1 cellular context compared by ENCODE assay signal in the genomic region with DNA sequence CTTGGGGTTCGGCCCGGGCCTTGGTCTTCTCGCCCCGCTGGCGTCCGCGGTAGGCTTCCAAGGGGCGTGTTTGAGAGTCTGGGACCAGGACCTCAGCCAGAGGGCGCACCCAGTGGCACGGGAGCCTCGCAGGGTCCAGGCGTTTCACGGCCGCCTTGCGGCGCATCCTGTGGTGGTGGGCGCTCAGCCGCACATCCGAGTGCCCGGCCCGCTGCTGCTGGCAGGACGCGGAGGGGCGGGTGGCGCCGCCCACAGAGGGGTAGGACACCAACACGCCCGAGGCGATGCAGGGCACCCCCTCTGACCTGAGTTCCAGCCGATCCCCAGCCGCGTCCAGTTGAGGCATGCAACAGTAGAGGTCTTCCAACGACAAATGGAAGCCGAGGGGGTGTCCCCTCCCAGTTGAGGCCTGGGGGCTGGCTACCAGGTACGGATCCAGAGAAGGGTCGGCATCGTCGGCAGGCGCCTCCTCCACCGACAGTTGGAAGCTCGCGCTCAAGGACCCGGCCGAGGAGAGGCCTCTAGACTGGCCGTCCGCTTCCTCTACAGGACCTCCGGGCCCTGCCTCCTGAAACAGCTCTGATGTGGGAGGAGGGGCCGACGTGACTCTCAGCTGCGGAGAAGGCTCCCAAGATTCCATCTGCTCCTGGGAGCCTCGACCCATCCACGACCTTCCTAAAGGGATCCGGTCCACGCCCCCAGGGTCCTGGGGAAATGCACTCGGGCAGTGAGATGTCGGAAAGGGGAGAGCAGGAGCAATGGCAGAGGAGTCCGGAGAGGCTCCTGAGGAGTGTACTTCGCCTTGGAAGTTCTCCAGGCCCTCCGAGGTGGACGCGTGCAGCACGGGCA.
TF ChIP-seq lines count a peak whose summit lies in the region.

No MANE protein-coding gene starts in this region.

TF ChIP-seq in GM12878, 131 proteins besides CTCF, POLR2A, EP300 and RAD21:
- TF ChIP-seq BHLHE40 (IDR thresholded peaks at IDR 0.05; ENCODE audit: borderline replicate concordance in 1 of 2, low read depth in 2 of 2, low read length in 1 of 2), result peak in 1 of 2 experiments; percentile 55; a peak in 2 of 4 replicates
- no peak for TF ChIP-seq BCL11A (IDR thresholded peaks at IDR 0.05; ENCODE audit: low read depth, low read length)
- TF ChIP-seq MTA2 (IDR thresholded peaks at IDR 0.05; ENCODE audit: low read depth), result no peak
- TF ChIP-seq, protein P1, sequence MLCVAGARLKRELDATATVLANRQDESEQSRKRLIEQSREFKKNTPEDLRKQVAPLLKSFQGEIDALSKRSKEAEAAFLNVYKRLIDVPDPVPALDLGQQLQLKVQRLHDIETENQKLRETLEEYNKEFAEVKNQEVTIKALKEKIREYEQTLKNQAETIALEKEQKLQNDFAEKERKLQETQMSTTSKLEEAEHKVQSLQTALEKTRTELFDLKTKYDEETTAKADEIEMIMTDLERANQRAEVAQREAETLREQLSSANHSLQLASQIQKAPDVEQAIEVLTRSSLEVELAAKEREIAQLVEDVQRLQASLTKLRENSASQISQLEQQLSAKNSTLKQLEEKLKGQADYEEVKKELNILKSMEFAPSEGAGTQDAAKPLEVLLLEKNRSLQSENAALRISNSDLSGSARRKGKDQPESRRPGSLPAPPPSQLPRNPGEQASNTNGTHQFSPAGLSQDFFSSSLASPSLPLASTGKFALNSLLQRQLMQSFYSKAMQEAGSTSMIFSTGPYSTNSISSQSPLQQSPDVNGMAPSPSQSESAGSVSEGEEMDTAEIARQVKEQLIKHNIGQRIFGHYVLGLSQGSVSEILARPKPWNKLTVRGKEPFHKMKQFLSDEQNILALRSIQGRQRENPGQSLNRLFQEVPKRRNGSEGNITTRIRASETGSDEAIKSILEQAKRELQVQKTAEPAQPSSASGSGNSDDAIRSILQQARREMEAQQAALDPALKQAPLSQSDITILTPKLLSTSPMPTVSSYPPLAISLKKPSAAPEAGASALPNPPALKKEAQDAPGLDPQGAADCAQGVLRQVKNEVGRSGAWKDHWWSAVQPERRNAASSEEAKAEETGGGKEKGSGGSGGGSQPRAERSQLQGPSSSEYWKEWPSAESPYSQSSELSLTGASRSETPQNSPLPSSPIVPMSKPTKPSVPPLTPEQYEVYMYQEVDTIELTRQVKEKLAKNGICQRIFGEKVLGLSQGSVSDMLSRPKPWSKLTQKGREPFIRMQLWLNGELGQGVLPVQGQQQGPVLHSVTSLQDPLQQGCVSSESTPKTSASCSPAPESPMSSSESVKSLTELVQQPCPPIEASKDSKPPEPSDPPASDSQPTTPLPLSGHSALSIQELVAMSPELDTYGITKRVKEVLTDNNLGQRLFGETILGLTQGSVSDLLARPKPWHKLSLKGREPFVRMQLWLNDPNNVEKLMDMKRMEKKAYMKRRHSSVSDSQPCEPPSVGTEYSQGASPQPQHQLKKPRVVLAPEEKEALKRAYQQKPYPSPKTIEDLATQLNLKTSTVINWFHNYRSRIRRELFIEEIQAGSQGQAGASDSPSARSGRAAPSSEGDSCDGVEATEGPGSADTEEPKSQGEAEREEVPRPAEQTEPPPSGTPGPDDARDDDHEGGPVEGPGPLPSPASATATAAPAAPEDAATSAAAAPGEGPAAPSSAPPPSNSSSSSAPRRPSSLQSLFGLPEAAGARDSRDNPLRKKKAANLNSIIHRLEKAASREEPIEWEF (IDR thresholded peaks at IDR 0.05; ENCODE audit: insufficient replicate concordance, low read depth, low read length), result no peak
- no peak for TF ChIP-seq ZBED1 (IDR thresholded peaks at IDR 0.05; ENCODE audit: borderline replicate concordance)
- TF ChIP-seq NFXL1 (IDR thresholded peaks at IDR 0.05; ENCODE audit: borderline replicate concordance), result no peak
- TF ChIP-seq IKZF1 (conservative IDR thresholded peaks at IDR 0.05), result 0 out of 2 replicates have a peak, but pooled peaks have one; percentile 20
- peak; percentile 34; the same call in 1 of the 2 replicates for TF ChIP-seq PAX5 (IDR thresholded peaks at IDR 0.05; ENCODE audit: borderline replicate concordance, low read depth, low read length)
- TF ChIP-seq, protein P2, sequence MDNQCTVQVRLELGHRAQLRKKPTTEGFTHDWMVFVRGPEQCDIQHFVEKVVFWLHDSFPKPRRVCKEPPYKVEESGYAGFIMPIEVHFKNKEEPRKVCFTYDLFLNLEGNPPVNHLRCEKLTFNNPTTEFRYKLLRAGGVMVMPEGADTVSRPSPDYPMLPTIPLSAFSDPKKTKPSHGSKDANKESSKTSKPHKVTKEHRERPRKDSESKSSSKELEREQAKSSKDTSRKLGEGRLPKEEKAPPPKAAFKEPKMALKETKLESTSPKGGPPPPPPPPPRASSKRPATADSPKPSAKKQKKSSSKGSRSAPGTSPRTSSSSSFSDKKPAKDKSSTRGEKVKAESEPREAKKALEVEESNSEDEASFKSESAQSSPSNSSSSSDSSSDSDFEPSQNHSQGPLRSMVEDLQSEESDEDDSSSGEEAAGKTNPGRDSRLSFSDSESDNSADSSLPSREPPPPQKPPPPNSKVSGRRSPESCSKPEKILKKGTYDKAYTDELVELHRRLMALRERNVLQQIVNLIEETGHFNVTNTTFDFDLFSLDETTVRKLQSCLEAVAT (IDR thresholded peaks at IDR 0.05), result no peak
